In genomic region chr6:104843196-104843595, GRCh38 we compare ENCODE assay signal across 27 cellular contexts.
"Had no signal": no experiment of that assay in that cellular context is flagged by ENCODE, and none has a peak within 500 bp of the region (broad histone marks: within the 10 kb centered on the region; RNA-seq: fewer than 3 reads in every experiment).

No MANE protein-coding gene starts in this region.

- H3K4me3 Mint-ChIP-seq: activated CD4-positive, alpha-beta memory T cell treated with anti-CD3 and anti-CD28 coated beads, Interleukin-2, amount 10 ng/mL, durations not matched to agents 7 days and 5 days; activated CD4-positive, alpha-beta T cell treated with anti-CD3 and anti-CD28 coated beads for 36 hours; activated CD4-positive, alpha-beta T cell treated with anti-CD3 and anti-CD28 coated beads, Interleukin-2, amount 10 ng/mL, durations not matched to agents 7 days and 5 days; activated naive CD4-positive, alpha-beta T cell treated with anti-CD3 and anti-CD28 coated beads, Interleukin-2, amount 10 ng/mL, durations not matched to agents 7 days and 5 days; activated naive CD8-positive, alpha-beta T cell treated with anti-CD3 and anti-CD28 coated beads, Interleukin-2, amount 10 ng/mL, durations not matched to agents 7 days and 5 days; activated T-cell treated with anti-CD3 and anti-CD28 coated beads, Interleukin-2, amount 50 U/mL, for 24 hours; activated T-cell treated with anti-CD3 and anti-CD28 coated beads, Interleukin-2, amount 50 U/mL, for 72 hours had no signal

- H3K4me1 Mint-ChIP-seq: activated CD4-positive, alpha-beta memory T cell treated with anti-CD3 and anti-CD28 coated beads, Interleukin-2, amount 10 ng/mL, durations not matched to agents 7 days and 5 days; activated CD4-positive, alpha-beta T cell treated with anti-CD3 and anti-CD28 coated beads, Interleukin-2, amount 10 ng/mL, durations not matched to agents 7 days and 5 days; activated naive CD4-positive, alpha-beta T cell treated with anti-CD3 and anti-CD28 coated beads, Interleukin-2, amount 10 ng/mL, durations not matched to agents 7 days and 5 days had no signal

- H3K9me3 Mint-ChIP-seq: activated CD4-positive, alpha-beta memory T cell treated with anti-CD3 and anti-CD28 coated beads, Interleukin-2, amount 10 ng/mL, durations not matched to agents 7 days and 5 days; activated CD4-positive, alpha-beta T cell treated with anti-CD3 and anti-CD28 coated beads, Interleukin-2, amount 10 ng/mL, durations not matched to agents 7 days and 5 days; activated naive CD4-positive, alpha-beta T cell treated with anti-CD3 and anti-CD28 coated beads, Interleukin-2, amount 10 ng/mL, durations not matched to agents 7 days and 5 days; activated naive CD4-positive, alpha-beta T cell treated with anti-CD3 and anti-CD28 coated beads, Interleukin-2, amount 50 U/mL, for 72 hours; activated naive CD8-positive, alpha-beta T cell treated with anti-CD3 and anti-CD28 coated beads, Interleukin-2, amount 10 ng/mL, durations not matched to agents 7 days and 5 days; activated T-cell treated with anti-CD3 and anti-CD28 coated beads, Interleukin-2, amount 50 U/mL, for 24 hours; activated T-cell treated with anti-CD3 and anti-CD28 coated beads, Interleukin-2, amount 50 U/mL, for 72 hours had no signal

- DNase-seq: activated CD4-positive, alpha-beta memory T cell treated with anti-CD3 and anti-CD28 coated beads, Interleukin-2, amount 10 ng/mL, durations not matched to agents 7 days and 5 days; activated CD4-positive, alpha-beta T cell treated with anti-CD3 and anti-CD28 coated beads for 36 hours; activated CD4-positive, alpha-beta T cell treated with anti-CD3 and anti-CD28 coated beads, Interleukin-2, amount 10 ng/mL, durations not matched to agents 7 days and 5 days; activated CD4-positive, alpha-beta T cell treated with anti-CD3 and anti-CD28 coated beads, Interleukin-2, amount 50 U/mL, for 4 hours; activated CD4-positive, CD25-positive, alpha-beta regulatory T cell; activated CD4-positive, CD25-positive, alpha-beta regulatory T cell treated with anti-CD3 and anti-CD28 coated beads, Interleukin-2, amount 50 U/mL, for 72 hours; activated CD8-positive, alpha-beta memory T cell treated with anti-CD3 and anti-CD28 coated beads, Interleukin-2, amount 50 U/mL, for 48 hours; activated gamma-delta T cell; activated naive CD4-positive, alpha-beta T cell; activated naive CD4-positive, alpha-beta T cell treated with anti-CD3 and anti-CD28 coated beads, Interleukin-2, amount 10 ng/mL, durations not matched to agents 7 days and 5 days; activated naive CD8-positive, alpha-beta T cell treated with anti-CD3 and anti-CD28 coated beads, Interleukin-2, amount 10 ng/mL, durations not matched to agents 7 days and 5 days; activated T-cell treated with anti-CD3 and anti-CD28 coated beads for 4 hours; activated T-cell treated with anti-CD3 and anti-CD28 coated beads, Interleukin-2, amount 50 U/mL, for 24 hours; activated T-cell treated with anti-CD3 and anti-CD28 coated beads, Interleukin-2, amount 50 U/mL, for 72 hours; amniotic stem cell; anterior cingulate cortex; brain microvascular endothelial cell; caudate nucleus; colonic mucosa; effector CD8-positive, alpha-beta T cell; erythroblast; foreskin melanocyte; heart right ventricle; T-helper 2 cell had no signal

- H3K27me3 Mint-ChIP-seq: activated CD4-positive, alpha-beta memory T cell treated with anti-CD3 and anti-CD28 coated beads, Interleukin-2, amount 10 ng/mL, durations not matched to agents 7 days and 5 days; activated CD4-positive, alpha-beta T cell treated with anti-CD3 and anti-CD28 coated beads for 36 hours; activated CD4-positive, alpha-beta T cell treated with anti-CD3 and anti-CD28 coated beads, Interleukin-2, amount 10 ng/mL, durations not matched to agents 7 days and 5 days; activated naive CD4-positive, alpha-beta T cell treated with anti-CD3 and anti-CD28 coated beads, Interleukin-2, amount 10 ng/mL, durations not matched to agents 7 days and 5 days; activated naive CD8-positive, alpha-beta T cell treated with anti-CD3 and anti-CD28 coated beads, Interleukin-2, amount 10 ng/mL, durations not matched to agents 7 days and 5 days; activated T-cell treated with anti-CD3 and anti-CD28 coated beads, Interleukin-2, amount 50 U/mL, for 24 hours had no signal

- H3K27ac Mint-ChIP-seq: activated CD4-positive, alpha-beta memory T cell treated with anti-CD3 and anti-CD28 coated beads, Interleukin-2, amount 10 ng/mL, durations not matched to agents 7 days and 5 days; activated CD4-positive, alpha-beta T cell treated with anti-CD3 and anti-CD28 coated beads for 36 hours; activated naive CD4-positive, alpha-beta T cell treated with anti-CD3 and anti-CD28 coated beads, Interleukin-2, amount 10 ng/mL, durations not matched to agents 7 days and 5 days; activated naive CD4-positive, alpha-beta T cell treated with anti-CD3 and anti-CD28 coated beads, Interleukin-2, amount 50 U/mL, for 72 hours; activated naive CD8-positive, alpha-beta T cell treated with anti-CD3 and anti-CD28 coated beads, Interleukin-2, amount 10 ng/mL, durations not matched to agents 7 days and 5 days; activated T-cell treated with anti-CD3 and anti-CD28 coated beads, Interleukin-2, amount 50 U/mL, for 24 hours had no signal

- FAIRE-seq: astrocyte, endometrium had no signal
